Comparison of ENCODE assay signal across 14 cellular contexts in genomic region chr18:69874058-69874457, GRCh38.
DNase-seq lines count a peak whose midpoint lies in the region; ATAC-seq and TF ChIP-seq lines count a peak whose summit lies in the region.
"Had no signal": no experiment of that assay in that cellular context is flagged by ENCODE, and none has a peak within 500 bp of the region (broad histone marks: within the 10 kb centered on the region; RNA-seq: fewer than 3 reads in every experiment).

No MANE protein-coding gene starts in this region.

- H3K36me3 Mint-ChIP-seq in activated CD4-positive, alpha-beta T cell treated with anti-CD3 and anti-CD28 coated beads, Interleukin-2, amount 10 ng/mL, durations not matched to agents 24 days and 14 days (ENCODE audit: low read depth), result peaks cover 61% of the 10 kb centered on the region
- peaks cover 43% of the 10 kb centered on the region for H3K36me3 Mint-ChIP-seq in natural killer cell treated with Interleukin-12 subunit alpha and Interleukin-12 subunit beta and Interleukin-15 and Interleukin-18, amount 100 ng/mL, for 72 hours
- peaks cover 2% of the 10 kb centered on the region for H3K36me3 Mint-ChIP-seq in chondrocyte (ENCODE audit: low read depth)

- TF ChIP-seq CTCF in choroid plexus epithelial cell (conservative IDR thresholded peaks at IDR 0.05; ENCODE audit: low read depth, low read length) (no peak), chondrocyte (IDR thresholded peaks at IDR 0.05) (no peak)

- H3K4me3 ChIP-seq in choroid plexus epithelial cell (ENCODE audit: low read depth, low read length), result no peak overlapping the region
- H3K4me3 ChIP-seq: prostate gland, thoracic aorta had no signal

- H3K4me1 Mint-ChIP-seq in activated CD4-positive, alpha-beta T cell treated with anti-CD3 and anti-CD28 coated beads, Interleukin-2, amount 10 ng/mL, durations not matched to agents 24 days and 14 days, result peaks cover 29% of the 10 kb centered on the region
- H3K4me1 Mint-ChIP-seq in natural killer cell treated with Interleukin-12 subunit alpha and Interleukin-12 subunit beta and Interleukin-15 and Interleukin-18, amount 100 ng/mL, for 72 hours (ENCODE audit: low read depth in 2 of 2), result peaks cover 55 to 64% of the 10 kb centered on the region in 2 donors
- peaks cover 14% of the 10 kb centered on the region for H3K4me1 Mint-ChIP-seq in chondrocyte (ENCODE audit: low read depth)

- H3K9me3 Mint-ChIP-seq in activated CD4-positive, alpha-beta T cell treated with anti-CD3 and anti-CD28 coated beads, Interleukin-2, amount 10 ng/mL, durations not matched to agents 24 days and 14 days, result no peaks in the 10 kb centered on the region
- H3K9me3 Mint-ChIP-seq in natural killer cell treated with Interleukin-12 subunit alpha and Interleukin-12 subunit beta and Interleukin-15 and Interleukin-18, amount 100 ng/mL, for 72 hours, result peaks cover 8% of the 10 kb centered on the region
- H3K9me3 Mint-ChIP-seq in chondrocyte (ENCODE audit: low read depth), result no peaks in the 10 kb centered on the region
- H3K9me3 Mint-ChIP-seq: activated T-cell treated with anti-CD3 and anti-CD28 coated beads, Interleukin-2, amount 50 U/mL, for 4 hours; H9 had no signal

- H3K4me3 Mint-ChIP-seq in activated CD4-positive, alpha-beta T cell treated with anti-CD3 and anti-CD28 coated beads, Interleukin-2, amount 10 ng/mL, durations not matched to agents 24 days and 14 days, result no peak overlapping the region
- H3K4me3 Mint-ChIP-seq in natural killer cell treated with Interleukin-12 subunit alpha and Interleukin-12 subunit beta and Interleukin-15 and Interleukin-18, amount 100 ng/mL, for 72 hours, result no peak overlapping the region
- H3K4me3 Mint-ChIP-seq in chondrocyte (ENCODE audit: unreplicated experiment), result no peak overlapping the region
- H3K4me3 Mint-ChIP-seq: activated T-cell treated with anti-CD3 and anti-CD28 coated beads, Interleukin-2, amount 50 U/mL, for 4 hours; H9 had no signal

- peak overlapping the region; percentile 3 for H3K27ac Mint-ChIP-seq in activated CD4-positive, alpha-beta T cell treated with anti-CD3 and anti-CD28 coated beads, Interleukin-2, amount 10 ng/mL, durations not matched to agents 24 days and 14 days
- peak overlapping the region; percentile 40 to 84 for H3K27ac Mint-ChIP-seq in natural killer cell treated with Interleukin-12 subunit alpha and Interleukin-12 subunit beta and Interleukin-15 and Interleukin-18, amount 100 ng/mL, for 72 hours
- H3K27ac Mint-ChIP-seq in chondrocyte (ENCODE audit: unreplicated experiment), result no peak overlapping the region
- H3K27ac Mint-ChIP-seq: H9 had no signal

- intact Hi-C loops in activated CD4-positive, alpha-beta T cell treated with anti-CD3 and anti-CD28 coated beads, Interleukin-2, amount 10 ng/mL, durations not matched to agents 24 days and 14 days (cut with micrococcal nuclease), result no loop called here

- DNase-seq in activated CD4-positive, alpha-beta T cell treated with anti-CD3 and anti-CD28 coated beads, Interleukin-2, amount 10 ng/mL, durations not matched to agents 24 days and 14 days, result no peak
- no peak for DNase-seq in activated CD4-positive, alpha-beta T cell treated with anti-CD3 and anti-CD28 coated beads, Interleukin-2, amount 50 U/mL, for 1 hour
- DNase-seq in LHCN-M2 (ENCODE audit: low read depth) (peak; percentile 60), choroid plexus epithelial cell (ENCODE audit: low read depth) (peak; percentile 14), chondrocyte (ENCODE audit: low spot score) (no peak)
- no peak for DNase-seq in natural killer cell treated with Interleukin-12 subunit alpha and Interleukin-12 subunit beta and Interleukin-15 and Interleukin-18, amount 100 ng/mL, for 72 hours (ENCODE audit: low spot score)
- DNase-seq: activated T-cell treated with anti-CD3 and anti-CD28 coated beads, Interleukin-2, amount 50 U/mL, for 4 hours; anterior cingulate cortex; H9; kidney had no signal

- no peaks in the 10 kb centered on the region for H3K27me3 Mint-ChIP-seq in activated CD4-positive, alpha-beta T cell treated with anti-CD3 and anti-CD28 coated beads, Interleukin-2, amount 10 ng/mL, durations not matched to agents 24 days and 14 days
- no peaks in the 10 kb centered on the region for H3K27me3 Mint-ChIP-seq in natural killer cell treated with Interleukin-12 subunit alpha and Interleukin-12 subunit beta and Interleukin-15 and Interleukin-18, amount 100 ng/mL, for 72 hours
- H3K27me3 Mint-ChIP-seq in chondrocyte (ENCODE audit: low read depth), result no peaks in the 10 kb centered on the region

- ATAC-seq in natural killer cell treated with Interleukin-12 subunit alpha and Interleukin-12 subunit beta and Interleukin-15 and Interleukin-18, amount 100 ng/mL, for 72 hours, result peak; percentile 46 to 48
- ATAC-seq in esophagus mucosa, result no peak
- no peak for ATAC-seq in HG02623 (IDR thresholded peaks at IDR 0.05; ENCODE audit: unreplicated experiment)
- ATAC-seq: activated T-cell treated with anti-CD3 and anti-CD28 coated beads, Interleukin-2, amount 50 U/mL, for 4 hours had no signal

Comparison
In these comparisons a context has a peak if more than half of its experiments do, and no peak if none do; other contexts are left out.
1. DNase-seq: peak in LHCN-M2 (single experiment) and choroid plexus epithelial cell (single experiment); none in activated CD4-positive, alpha-beta T cell treated with anti-CD3 and anti-CD28 coated beads, Interleukin-2, amount 10 ng/mL, durations not matched to agents 24 days and 14 days (single experiment), activated CD4-positive, alpha-beta T cell treated with anti-CD3 and anti-CD28 coated beads, Interleukin-2, amount 50 U/mL, for 1 hour (single experiment), natural killer cell treated with Interleukin-12 subunit alpha and Interleukin-12 subunit beta and Interleukin-15 and Interleukin-18, amount 100 ng/mL, for 72 hours (single experiment) and chondrocyte (single experiment).
2. ATAC-seq: peak in natural killer cell treated with Interleukin-12 subunit alpha and Interleukin-12 subunit beta and Interleukin-15 and Interleukin-18, amount 100 ng/mL, for 72 hours (2 of 2); none in esophagus mucosa (single experiment) and HG02623 (single experiment).